9 cellular contexts compared by ENCODE assay signal in the genomic region with DNA sequence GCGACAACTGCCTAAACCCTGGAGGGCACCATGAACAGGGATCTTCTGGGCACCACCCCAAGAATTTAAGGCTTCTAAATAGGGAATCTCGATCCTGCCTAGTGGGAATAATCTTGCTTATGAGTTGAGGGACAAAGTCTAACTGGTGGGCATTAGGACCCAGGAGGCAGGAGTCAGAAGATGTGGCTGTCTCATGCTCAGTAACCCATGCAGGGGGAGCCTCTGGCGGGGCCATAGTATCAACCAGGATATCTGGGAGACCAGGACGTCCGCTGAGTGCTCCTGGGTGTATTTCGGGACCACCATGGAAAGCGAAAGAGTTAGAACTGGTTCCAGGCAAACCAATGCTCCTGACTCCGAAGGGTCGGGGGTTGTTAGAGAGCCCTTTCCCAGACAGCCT.
"Had no signal": no experiment of that assay in that cellular context is flagged by ENCODE, and none has a peak within 500 bp of the region (broad histone marks: within the 10 kb centered on the region; RNA-seq: fewer than 3 reads in every experiment).

No MANE protein-coding gene starts in this region.

- H3K9me3 ChIP-seq: colonic mucosa, esophagus squamous epithelium, mucosa of descending colon had no signal

- ATAC-seq: naive thymus-derived CD8-positive, alpha-beta T cell had no signal

- H3K4me3 ChIP-seq: colonic mucosa, esophagus squamous epithelium, mucosa of descending colon had no signal

- H3K27ac ChIP-seq: colonic mucosa, esophagus squamous epithelium had no signal

- H3K36me3 ChIP-seq: colonic mucosa, esophagus squamous epithelium had no signal

- H3K4me1 ChIP-seq: colonic mucosa had no signal

- DNase-seq: dermis blood vessel endothelial cell; esophagus squamous epithelium; foreskin fibroblast; naive thymus-derived CD8-positive, alpha-beta T cell; small intestine; stimulated activated CD4-positive, alpha-beta T cell treated with anti-CD3 and anti-CD28 coated beads, Interleukin-12 subunit alpha, Interleukin-12 subunit beta, amount 100 ng/mL, for 4 hours; stimulated activated naive CD4-positive, alpha-beta T cell had no signal

- H3K27me3 ChIP-seq: colonic mucosa, esophagus squamous epithelium had no signal
